Comparison of ENCODE assay signal across 1 cellular context in the genomic region with DNA sequence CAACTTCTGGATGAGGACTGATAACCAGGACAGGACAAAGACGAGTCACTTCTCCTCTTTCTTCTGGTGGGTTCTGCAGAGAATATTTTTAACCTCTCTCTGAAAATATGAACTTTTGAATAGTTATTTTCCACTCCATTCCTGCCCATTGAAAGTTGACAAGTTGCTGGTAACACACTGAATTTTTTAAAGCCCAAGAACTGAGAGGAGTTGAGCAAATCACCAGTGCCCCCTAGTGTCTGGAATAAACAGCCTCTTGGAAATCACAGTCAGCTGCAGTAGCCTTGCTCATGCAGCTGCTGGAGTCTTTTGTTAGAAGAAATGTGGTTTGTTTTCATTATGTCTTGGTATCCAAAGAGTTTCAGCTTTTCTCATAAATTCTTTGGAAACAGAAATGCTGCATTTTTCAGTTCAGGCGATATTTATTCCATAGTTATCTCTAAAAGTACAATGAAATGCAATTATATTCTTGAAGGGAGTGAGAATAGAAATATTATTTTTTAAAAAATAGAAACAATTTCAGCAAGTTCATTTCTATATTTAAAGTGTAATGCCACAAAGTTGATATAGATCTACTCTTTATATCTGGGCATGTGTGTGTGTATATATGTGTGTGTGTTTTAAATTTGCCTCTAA.
TF ChIP-seq lines count a peak whose summit lies in the region.

No MANE protein-coding gene starts in this region.

TF ChIP-seq in GM12878, 131 proteins besides CTCF, POLR2A, EP300 and RAD21 (continued from another document):
- TF ChIP-seq, protein P1, sequence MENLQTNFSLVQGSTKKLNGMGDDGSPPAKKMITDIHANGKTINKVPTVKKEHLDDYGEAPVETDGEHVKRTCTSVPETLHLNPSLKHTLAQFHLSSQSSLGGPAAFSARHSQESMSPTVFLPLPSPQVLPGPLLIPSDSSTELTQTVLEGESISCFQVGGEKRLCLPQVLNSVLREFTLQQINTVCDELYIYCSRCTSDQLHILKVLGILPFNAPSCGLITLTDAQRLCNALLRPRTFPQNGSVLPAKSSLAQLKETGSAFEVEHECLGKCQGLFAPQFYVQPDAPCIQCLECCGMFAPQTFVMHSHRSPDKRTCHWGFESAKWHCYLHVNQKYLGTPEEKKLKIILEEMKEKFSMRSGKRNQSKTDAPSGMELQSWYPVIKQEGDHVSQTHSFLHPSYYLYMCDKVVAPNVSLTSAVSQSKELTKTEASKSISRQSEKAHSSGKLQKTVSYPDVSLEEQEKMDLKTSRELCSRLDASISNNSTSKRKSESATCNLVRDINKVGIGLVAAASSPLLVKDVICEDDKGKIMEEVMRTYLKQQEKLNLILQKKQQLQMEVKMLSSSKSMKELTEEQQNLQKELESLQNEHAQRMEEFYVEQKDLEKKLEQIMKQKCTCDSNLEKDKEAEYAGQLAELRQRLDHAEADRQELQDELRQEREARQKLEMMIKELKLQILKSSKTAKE (IDR thresholded peaks at IDR 0.05; ENCODE audit: low read depth, poor library complexity, severe bottlenecking): peak; percentile 66
- TF ChIP-seq CREM (IDR thresholded peaks at IDR 0.05; ENCODE audit: low read depth) (peak; percentile 13; the same call in 1 of the 2 replicates), POU2F2 (IDR thresholded peaks at IDR 0.05; ENCODE audit: borderline replicate concordance, low read depth, low read length) (peak; percentile 55; the same call in 1 of the 3 replicates), NFIC (IDR thresholded peaks at IDR 0.05; ENCODE audit: low read depth, low read length) (peak; percentile 46; the same call in 1 of the 2 replicates), RELB (IDR thresholded peaks at IDR 0.05; ENCODE audit: low read depth) (no peak)
